Comparison of ENCODE assay signal across 28 cellular contexts in the genomic region with DNA sequence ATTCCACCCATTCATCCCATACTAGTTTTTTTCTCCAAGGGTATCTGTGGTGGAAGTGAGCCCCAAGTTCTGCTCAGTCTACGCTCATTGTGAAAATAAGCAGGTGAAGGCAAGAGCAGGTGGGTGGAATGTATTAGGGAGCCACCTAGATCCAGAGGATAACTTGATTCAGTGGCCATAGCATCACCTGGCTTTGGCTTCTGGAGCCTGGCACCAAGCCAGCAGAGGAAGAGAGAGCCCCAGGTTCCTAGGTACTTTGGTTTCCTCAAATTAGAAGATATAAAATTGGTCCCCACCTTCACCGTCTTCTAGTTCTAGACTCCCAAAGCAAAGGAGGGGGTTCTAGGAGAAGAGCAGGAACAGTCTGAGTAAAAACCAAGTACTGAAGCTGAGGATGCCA. TPM values are rescaled to one million over a fixed set of nuclear protein-coding genes. Genes with fewer than 3 reads are reported as not detected.
DNase-seq lines count a peak whose midpoint lies in the region; ATAC-seq and TF ChIP-seq lines count a peak whose summit lies in the region.
"Had no signal": no experiment of that assay in that cellular context is flagged by ENCODE, and none has a peak within 500 bp of the region (broad histone marks: within the 10 kb centered on the region; RNA-seq: fewer than 3 reads in every experiment).

No MANE protein-coding gene starts in this region.

- DNase-seq in NCI-H748 (lab: John Stamatoyannopoulos, UW; ENCODE audit: unreplicated experiment) (peak; percentile 29), NCI-H748 treated with DMSO at 0.1 percent for 48 hours (lab: John Stamatoyannopoulos, UW) (no peak), DND-41 (no peak), NCI-H69 (lab: John Stamatoyannopoulos, UW) (peak; percentile 13), osteocyte (ENCODE audit: extremely low spot score, unreplicated experiment) (no peak), GOT3 (lab: John Stamatoyannopoulos, UW) (no peak)
- DNase-seq in stimulated activated CD4-positive, alpha-beta T cell treated with anti-CD3 and anti-CD28 coated beads, Interleukin-2, amount 100 ng/mL, for 24 hours, result no peak
- DNase-seq: activated CD4-positive, alpha-beta memory T cell treated with anti-CD3 and anti-CD28 coated beads for 36 hours; activated naive CD4-positive, alpha-beta T cell; amniotic stem cell; CD4-positive, alpha-beta memory T cell; esophagus squamous epithelium; foreskin melanocyte; Karpas-422; NCI-H1436 treated with DMSO at 0.1 percent for 48 hours; NCI-H2107; NCI-H526; Peyer's patch; small intestine; stimulated activated naive CD4-positive, alpha-beta T cell treated with Interleukin-2 at 50 U/mL for 16 hours had no signal

- no peak overlapping the region for H3K27ac ChIP-seq in DND-41 (ENCODE audit: low read length)
- H3K27ac ChIP-seq: esophagus squamous epithelium, Peyer's patch, thoracic aorta had no signal

- ATAC-seq in DND-41 (ENCODE audit: insufficient read depth, low read depth), result no peak
- ATAC-seq in GM18511 (IDR thresholded peaks at IDR 0.05; ENCODE audit: unreplicated experiment), result no peak
- ATAC-seq: activated CD4-positive, CD25-positive, alpha-beta regulatory T cell treated with anti-CD3 and anti-CD28 coated beads, Interleukin-2, amount 50 U/mL, for 24 hours; natural killer cell treated with Interleukin-12 subunit alpha and Interleukin-12 subunit beta and Interleukin-15 and Interleukin-18, amount 100 ng/mL, for 72 hours had no signal

- no peak overlapping the region for H3K9ac ChIP-seq in DND-41 (ENCODE audit: low read depth, low read length)

- peaks cover 44% of the 10 kb centered on the region; the same call in 1 of the 2 replicates for H4K20me1 ChIP-seq in DND-41 (ENCODE audit: insufficient read depth, low read length)

- no peak overlapping the region for H2AFZ ChIP-seq in DND-41 (ENCODE audit: low read depth, low read length)

- H3K4me3 Mint-ChIP-seq in osteocyte (ENCODE audit: unreplicated experiment), result no peak overlapping the region
- H3K4me3 Mint-ChIP-seq: activated CD4-positive, alpha-beta memory T cell treated with anti-CD3 and anti-CD28 coated beads for 36 hours; CD4-positive, alpha-beta memory T cell; natural killer cell treated with Interleukin-12 subunit alpha and Interleukin-12 subunit beta and Interleukin-15 and Interleukin-18, amount 100 ng/mL, for 72 hours had no signal

- H3K27me3 Mint-ChIP-seq in osteocyte (ENCODE audit: unreplicated experiment), result no peaks in the 10 kb centered on the region
- H3K27me3 Mint-ChIP-seq: activated CD4-positive, alpha-beta memory T cell treated with anti-CD3 and anti-CD28 coated beads for 36 hours; CD4-positive, alpha-beta memory T cell; natural killer cell treated with Interleukin-12 subunit alpha and Interleukin-12 subunit beta and Interleukin-15 and Interleukin-18, amount 100 ng/mL, for 72 hours had no signal

- no peaks in the 10 kb centered on the region for H3K9me3 Mint-ChIP-seq in osteocyte (ENCODE audit: unreplicated experiment)
- H3K9me3 Mint-ChIP-seq: activated CD4-positive, alpha-beta memory T cell treated with anti-CD3 and anti-CD28 coated beads for 36 hours; CD4-positive, alpha-beta memory T cell; natural killer cell treated with Interleukin-12 subunit alpha and Interleukin-12 subunit beta and Interleukin-15 and Interleukin-18, amount 100 ng/mL, for 72 hours had no signal

- no peak for TF ChIP-seq CTCF in DND-41 (IDR thresholded peaks at IDR 0.05; ENCODE audit: borderline replicate concordance, extremely low read depth, low read length, poor library complexity, severe bottlenecking)
- TF ChIP-seq CTCF in osteocyte (IDR thresholded peaks at IDR 0.05), result no peak

- H3K4me1 Mint-ChIP-seq in osteocyte (ENCODE audit: unreplicated experiment), result peaks cover 44% of the 10 kb centered on the region

- H3K27me3 ChIP-seq in DND-41 (ENCODE audit: insufficient read depth, low read length, poor library complexity), result no peaks in the 10 kb centered on the region
- H3K27me3 ChIP-seq: dorsolateral prefrontal cortex, esophagus squamous epithelium, Peyer's patch, right atrium auricular region had no signal

- H3K79me2 ChIP-seq in DND-41 (ENCODE audit: insufficient read depth, low read length), result peaks cover 77% of the 10 kb centered on the region

- peak overlapping the region; percentile 14 for H3K27ac Mint-ChIP-seq in osteocyte (ENCODE audit: unreplicated experiment)
- H3K27ac Mint-ChIP-seq: activated CD4-positive, alpha-beta memory T cell treated with anti-CD3 and anti-CD28 coated beads for 36 hours; natural killer cell treated with Interleukin-12 subunit alpha and Interleukin-12 subunit beta and Interleukin-15 and Interleukin-18, amount 100 ng/mL, for 72 hours had no signal

- H3K36me3 ChIP-seq in DND-41 (ENCODE audit: insufficient read depth, low read length), result peaks cover 41% of the 10 kb centered on the region

- H3K4me2 ChIP-seq in DND-41 (ENCODE audit: insufficient read depth, low read length), result 0 out of 2 replicates have a peak overlapping the region, but pooled peaks have one; percentile 78

- peaks cover 44% of the 10 kb centered on the region for H3K4me1 ChIP-seq in DND-41 (ENCODE audit: insufficient read depth, low read length)

- H3K4me3 ChIP-seq in DND-41 (ENCODE audit: low read depth in 1 of 2, low read length in 2 of 2), result no peak overlapping the region
- H3K4me3 ChIP-seq: esophagus squamous epithelium, Peyer's patch, right atrium auricular region, thoracic aorta had no signal

- H3K9me3 ChIP-seq in DND-41 (ENCODE audit: insufficient read depth, low read length, severe bottlenecking), result no peaks in the 10 kb centered on the region
- H3K9me3 ChIP-seq: esophagus squamous epithelium, Peyer's patch, right atrium auricular region, thoracic aorta had no signal

- H3K36me3 Mint-ChIP-seq in osteocyte (ENCODE audit: unreplicated experiment), result peaks cover 19% of the 10 kb centered on the region

RNA-seq across cellular contexts. Expression of a gene that starts 4.1 kb away (rescaled TPM):
- 48.7 and 50.7 TPM in 2 replicates for total RNA-seq in osteocyte

RNA-seq across cellular contexts. Expression of a gene that starts 17.0 kb away (rescaled TPM):
- 134 and 135 TPM in 2 replicates for total RNA-seq in osteocyte

RNA-seq across cellular contexts. Expression of a gene that starts 19.3 kb away (rescaled TPM):
- total RNA-seq in osteocyte, result 0.97 and 1.4 TPM in 2 replicates
- total RNA-seq: activated CD4-positive, alpha-beta memory T cell treated with anti-CD3 and anti-CD28 coated beads for 36 hours; CD4-positive, alpha-beta memory T cell; esophagus squamous epithelium; H4; natural killer cell treated with Interleukin-12 subunit alpha and Interleukin-12 subunit beta and Interleukin-15 and Interleukin-18, amount 100 ng/mL, for 72 hours; T-helper 2 cell treated with Interferon-gamma antibody and Interleukin-4, amounts not matched to agents 100 ng/mL and 5 ng/mL, for 36 hours; thoracic aorta had no signal

RNA-seq across cellular contexts. Expression of a gene that starts 20.7 kb away (rescaled TPM):
- 0.78 TPM in 2 replicates for total RNA-seq in osteocyte
- total RNA-seq: H4 had no signal

RNA-seq across cellular contexts. Expression of a gene that starts 27.0 kb away (rescaled TPM):
- total RNA-seq in osteocyte, result 34.2 and 42.2 TPM in 2 replicates

Comparison
In these comparisons a context has a peak if more than half of its experiments do, and no peak if none do; other contexts are left out.
1. DNase-seq: peak in NCI-H748 (single experiment) and NCI-H69 (single experiment); none in NCI-H748 treated with DMSO at 0.1 percent for 48 hours (single experiment), DND-41 (single experiment), osteocyte (single experiment), stimulated activated CD4-positive, alpha-beta T cell treated with anti-CD3 and anti-CD28 coated beads, Interleukin-2, amount 100 ng/mL, for 24 hours (0 of 2) and GOT3 (single experiment).